ENCODE assay signal across 8 cellular contexts in genomic region chrX:53714580-53715335, GRCh38. TPM values are rescaled to one million over a fixed set of nuclear protein-coding genes. Genes with fewer than 3 reads are reported as not detected.
DNase-seq lines count a peak whose midpoint lies in the region; ATAC-seq, FAIRE-seq and TF ChIP-seq lines count a peak whose summit lies in the region.

No MANE protein-coding gene starts in this region.

- CTCF ChIA-PET in K562 (lab: Yijun Ruan, JAX; ENCODE audit: low intra/inter-chr PET ratio) = no interaction called here

- peak; percentile 62 for ATAC-seq in HG03196 (IDR thresholded peaks at IDR 0.05; ENCODE audit: unreplicated experiment)
- ATAC-seq in K562 = peak; percentile 62

- 0% methylated on average over 2 of the region's 4 CpGs for WGBS in K562 (ENCODE audit: insufficient coverage, low coverage, missing lambda C conversion rate)
- WGBS in small intestine, 3 donors = 21 to 41% (median 22%) methylated on average over 4 of the region's 4 CpGs

- in situ Hi-C loops in K562 (cut with MboI) = no loop called here

- peak overlapping the region in 9 of 11 experiments; percentile 33 to 59 (median 48); a peak in 11 of 22 replicates for H3K9ac ChIP-seq in BLaER1 treated with 17β-estradiol and CSF1 and Interleukin-3, amounts not matched to agents 10 nM and 100 nM
- H3K9ac ChIP-seq in K562 (ENCODE audit: insufficient read depth in 1 of 2, low read depth in 2 of 2, low read length in 2 of 2) = no peak overlapping the region

- TF ChIP-seq EP300 in K562 (IDR thresholded peaks at IDR 0.05; ENCODE audit: low read length) = no peak

- 0 out of 4 replicates have a peak, but pooled peaks of 1 of the 2 experiments have one; percentile 7 for TF ChIP-seq RAD21 in K562 (CRISPR knock-in tag; conservative IDR thresholded peaks at IDR 0.05 in 1 of 2, IDR thresholded peaks at IDR 0.05 in 1 of 2)

- TF ChIP-seq CTCF in K562 (IDR thresholded peaks at IDR 0.05 in 2 of 3, conservative IDR thresholded peaks at IDR 0.05 in 1 of 3; ENCODE audit: insufficient read depth in 2 of 3, low read depth in 1 of 3, low read length in 3 of 3) = no peak

- 0 out of 22 replicates have a peak, but pooled peaks cover 0 to 7% (median 0%) of the 10 kb centered on the region in 11 experiments for H4K20me1 ChIP-seq in BLaER1 treated with 17β-estradiol and CSF1 and Interleukin-3, amounts not matched to agents 10 nM and 100 nM
- no peaks in the 10 kb centered on the region for H4K20me1 ChIP-seq in K562 (replicated peaks; ENCODE audit: control insufficient read depth, insufficient read depth, low read length)

- POLR2A ChIA-PET in K562 (lab: Yijun Ruan, JAX) = interaction anchor here (1.1 kb wide), 1 partner anchor 31 kb away, joined by 3 read pairs; no protein-coding TSS in a partner anchor

- H3K27me3 ChIP-seq in BLaER1 treated with 17β-estradiol and CSF1 and Interleukin-3, amounts not matched to agents 10 nM and 100 nM = peaks cover 33 to 77% (median 58%) of the 10 kb centered on the region in 11 experiments
- H3K27me3 ChIP-seq in K562 (ENCODE audit: control insufficient read depth in 2 of 2, insufficient read depth in 2 of 2, low read length in 2 of 2) (no peaks in the 10 kb centered on the region), small intestine (ENCODE audit: control insufficient read depth in 2 of 2, insufficient read depth in 2 of 2, low read length in 2 of 2) (no peaks in the 10 kb centered on the region)

- peaks cover 6 to 24% (median 12%) of the 10 kb centered on the region in 11 experiments; a peak in 15 of 22 replicates for H3K9me3 ChIP-seq in BLaER1 treated with 17β-estradiol and CSF1 and Interleukin-3, amounts not matched to agents 10 nM and 100 nM (replicated peaks in 1 of 11)
- H3K9me3 ChIP-seq in K562 (replicated peaks; ENCODE audit: control insufficient read depth, insufficient read depth, low read depth, low read length) = no peaks in the 10 kb centered on the region
- H3K9me3 ChIP-seq in small intestine (ENCODE audit: control insufficient read depth, low read depth) = no peaks in the 10 kb centered on the region

- peak; percentile 57 for TF ChIP-seq POLR2A in GM19099 (IDR thresholded peaks at IDR 0.05; ENCODE audit: extremely low read depth, insufficient read length, low read depth)
- no peak for TF ChIP-seq POLR2A in K562 (conservative IDR thresholded peaks at IDR 0.05)

- FAIRE-seq in K562 (lab: Jason Lieb, UNC) (no peak), small intestine (lab: Jason Lieb, UNC) (no peak)

- H3K9me1 ChIP-seq in K562 (ENCODE audit: control insufficient read depth, insufficient read depth, low read length) = no peaks in the 10 kb centered on the region

- no peak overlapping the region for H2AFZ ChIP-seq in K562 (ENCODE audit: low read depth, low read length)

- intact Hi-C loops in K562 (cut with micrococcal nuclease) = no loop called here

- H3K4me2 ChIP-seq in BLaER1 treated with 17β-estradiol and CSF1 and Interleukin-3, amounts not matched to agents 10 nM and 100 nM = peak overlapping the region; percentile 63 to 82 (median 74)
- H3K4me2 ChIP-seq in K562 (ENCODE audit: insufficient read depth, low read length) = no peak overlapping the region

- DNase-seq in T-helper 1 cell = peak; percentile 13 to 96 (median 30)
- peak in 1 of 4 experiments; percentile 4 for DNase-seq in K562 (ENCODE audit: extremely low read depth in 1 of 4, low spot score in 3 of 4)
- DNase-seq in small intestine = peak; percentile 34
- no peak for DNase-seq in NCI-H345 treated with DMSO at 0.1 percent for 48 hours (lab: John Stamatoyannopoulos, UW; ENCODE audit: unreplicated experiment)
- DNase-seq in occipital lobe (lab: John Stamatoyannopoulos, UW) = no peak

- H3K27ac ChIP-seq in BLaER1 treated with 17β-estradiol and CSF1 and Interleukin-3, amounts not matched to agents 10 nM and 100 nM = peak overlapping the region in 9 of 11 experiments; percentile 60 to 71 (median 66); a peak in 18 of 22 replicates
- H3K27ac ChIP-seq in K562 (ENCODE audit: extremely low read depth, low read depth, low read length) = no peak overlapping the region
- H3K27ac ChIP-seq in small intestine (ENCODE audit: low read depth in 1 of 2, low read length in 1 of 2) = peak overlapping the region; percentile 14 to 74

- no peaks in the 10 kb centered on the region for H3K79me2 ChIP-seq in K562 (ENCODE audit: control insufficient read depth, insufficient read depth, low read length)

- no peaks in the 10 kb centered on the region for H3K36me3 ChIP-seq in BLaER1 treated with 17β-estradiol and CSF1 and Interleukin-3, amounts not matched to agents 10 nM and 100 nM
- H3K36me3 ChIP-seq in K562 (ENCODE audit: control insufficient read depth, insufficient read depth, low read length) (no peaks in the 10 kb centered on the region), small intestine (ENCODE audit: control insufficient read depth in 2 of 2, insufficient read depth in 2 of 2, low read length in 2 of 2) (no peaks in the 10 kb centered on the region)

- BruUV-seq in K562 (replicated peaks; lab: Mats Ljungman, UMichigan) = no TSS peak

- peak overlapping the region in 1 of 10 experiments; percentile 7; a peak in 3 of 20 replicates for H3K4me3 ChIP-seq in BLaER1 treated with 17β-estradiol and CSF1 and Interleukin-3, amounts not matched to agents 10 nM and 100 nM
- no peak overlapping the region for H3K4me3 ChIP-seq in K562
- H3K4me3 ChIP-seq in small intestine (ENCODE audit: low read depth in 1 of 2, low read length in 2 of 2) = no peak overlapping the region

- peaks cover 44 to 56% (median 49%) of the 10 kb centered on the region in 10 experiments for H3K4me1 ChIP-seq in BLaER1 treated with 17β-estradiol and CSF1 and Interleukin-3, amounts not matched to agents 10 nM and 100 nM
- H3K4me1 ChIP-seq in K562 (replicated peaks in 1 of 2; ENCODE audit: control insufficient read depth in 2 of 2, insufficient read depth in 2 of 2, low read length in 2 of 2) (peaks cover 0 to 10% of the 10 kb centered on the region in 2 experiments; a peak in 2 of 5 replicates), small intestine (ENCODE audit: control insufficient read depth in 2 of 2, insufficient read depth in 1 of 2, low read depth in 1 of 2, low read length in 1 of 2) (no peaks in the 10 kb centered on the region)

TF ChIP-seq in K562, 482 proteins besides CTCF, POLR2A, EP300 and RAD21 (continues in another document):
- TF ChIP-seq, protein P1, sequence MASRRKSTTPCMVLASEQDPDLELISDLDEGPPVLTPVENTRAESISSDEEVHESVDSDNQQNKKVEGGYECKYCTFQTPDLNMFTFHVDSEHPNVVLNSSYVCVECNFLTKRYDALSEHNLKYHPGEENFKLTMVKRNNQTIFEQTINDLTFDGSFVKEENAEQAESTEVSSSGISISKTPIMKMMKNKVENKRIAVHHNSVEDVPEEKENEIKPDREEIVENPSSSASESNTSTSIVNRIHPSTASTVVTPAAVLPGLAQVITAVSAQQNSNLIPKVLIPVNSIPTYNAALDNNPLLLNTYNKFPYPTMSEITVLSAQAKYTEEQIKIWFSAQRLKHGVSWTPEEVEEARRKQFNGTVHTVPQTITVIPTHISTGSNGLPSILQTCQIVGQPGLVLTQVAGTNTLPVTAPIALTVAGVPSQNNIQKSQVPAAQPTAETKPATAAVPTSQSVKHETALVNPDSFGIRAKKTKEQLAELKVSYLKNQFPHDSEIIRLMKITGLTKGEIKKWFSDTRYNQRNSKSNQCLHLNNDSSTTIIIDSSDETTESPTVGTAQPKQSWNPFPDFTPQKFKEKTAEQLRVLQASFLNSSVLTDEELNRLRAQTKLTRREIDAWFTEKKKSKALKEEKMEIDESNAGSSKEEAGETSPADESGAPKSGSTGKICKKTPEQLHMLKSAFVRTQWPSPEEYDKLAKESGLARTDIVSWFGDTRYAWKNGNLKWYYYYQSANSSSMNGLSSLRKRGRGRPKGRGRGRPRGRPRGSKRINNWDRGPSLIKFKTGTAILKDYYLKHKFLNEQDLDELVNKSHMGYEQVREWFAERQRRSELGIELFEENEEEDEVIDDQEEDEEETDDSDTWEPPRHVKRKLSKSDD (conservative IDR thresholded peaks at IDR 0.05; ENCODE audit: low read length) = no peak
- TF ChIP-seq STAT5A (IDR thresholded peaks at IDR 0.05; ENCODE audit: borderline replicate concordance, low read length) (no peak), ZNF589 (CRISPR knock-in tag; IDR thresholded peaks at IDR 0.05; ENCODE audit: low read depth) (no peak), ZSCAN32 (CRISPR knock-in tag; IDR thresholded peaks at IDR 0.05) (no peak), EGR1 (conservative IDR thresholded peaks at IDR 0.05) (no peak), RAD51 (IDR thresholded peaks at IDR 0.05; ENCODE audit: borderline replicate concordance, low read depth) (peak; percentile 56), SMARCA4 (IDR thresholded peaks at IDR 0.05) (no peak), CC2D1A (IDR thresholded peaks at IDR 0.05) (no peak)

RNA-seq across cellular contexts. Expression of gene HUWE1, which starts 28.2 kb away (rescaled TPM):
- total RNA-seq in K562 (2011; cell fraction: chromatin; rRNA removed; ENCODE audit: low replicate concordance) = 349 and 493 TPM in 2 replicates
- 186 and 207 TPM in 2 replicates for total RNA-seq in K562 (2011; cell fraction: nucleolus; rRNA removed)
- 242 and 280 TPM in 2 replicates for total RNA-seq in K562 (2011; cell fraction: nucleoplasm; rRNA removed)
- total RNA-seq in K562 (2014; rRNA removed) (65.1 and 72.3 TPM in 2 replicates), K562 (2014; rRNA removed; fragmentation: Illumina TruSeq; extraction: Trizol) (68.0 and 74.6 TPM in 2 replicates), K562 (2015; rRNA removed; fragmentation: Illumina TruSeq; extraction: Trizol) (60.8 and 66.7 TPM in 2 replicates), K562 (2021) (198 and 204 TPM in 2 replicates), occipital lobe (95.3 TPM)
- polyA plus RNA-seq in K562 (2011; rRNA removed) (73.9 and 86.3 TPM in 2 replicates), K562 (2014; fragmentation: Illumina TruSeq; extraction: Trizol) (93.4 and 104 TPM in 2 replicates), K562 (2014; fragmentation: Nextera tagmentation; extraction: Ambion mirVana) (10 to 100 TPM; 23.9 to 24.8 TPM), K562 (2014; rRNA removed) (59.1 and 61.8 TPM in 2 replicates), small intestine (10 to 100 TPM; 22.4 to 39.0 (median 27.1) TPM)
- 62.6 and 71.5 TPM in 2 replicates for polyA plus RNA-seq in K562 (2011; cell fraction: cytosol; rRNA removed)
- polyA plus RNA-seq in K562 (2011; cell fraction: nucleus; rRNA removed) = 185 and 198 TPM in 2 replicates
- 70.1 and 84.1 TPM in 2 replicates for polyA plus RNA-seq in K562 (2012)
- polyA minus RNA-seq in K562 (2011; rRNA and poly(A)+ RNA removed) = 332 and 410 TPM in 2 replicates
- polyA minus RNA-seq in K562 (2011; cell fraction: cytosol; rRNA and poly(A)+ RNA removed) = 177 and 245 TPM in 2 replicates
- 94.5 and 141 TPM in 2 replicates for polyA minus RNA-seq in K562 (2011; cell fraction: nucleus; rRNA and poly(A)+ RNA removed)

Comparison
In these comparisons a context has a peak if more than half of its experiments do, and no peak if none do; other contexts are left out.
1. H3K9ac ChIP-seq: peak in BLaER1 treated with 17β-estradiol and CSF1 and Interleukin-3, amounts not matched to agents 10 nM and 100 nM (9 of 11); none in K562 (0 of 2).
2. DNase-seq: peak in T-helper 1 cell (5 of 5) and small intestine (single experiment); none in NCI-H345 treated with DMSO at 0.1 percent for 48 hours (single experiment) and occipital lobe (single experiment).